In genomic region chr18:13218376-13219011, GRCh38 we compare ENCODE assay signal across 1 cellular context.
TF ChIP-seq lines count a peak whose summit lies in the region.

TSS of gene LDLRAD4 (plus strand) at chr18:13218760.

TF ChIP-seq in GM12891, 5 proteins besides CTCF, POLR2A, EP300 and RAD21 (continued from another document):
- TF ChIP-seq SPI1 (IDR thresholded peaks at IDR 0.05; ENCODE audit: low read depth, low read length) = no peak
